ENCODE assay signal across 19 cellular contexts in the genomic region with DNA sequence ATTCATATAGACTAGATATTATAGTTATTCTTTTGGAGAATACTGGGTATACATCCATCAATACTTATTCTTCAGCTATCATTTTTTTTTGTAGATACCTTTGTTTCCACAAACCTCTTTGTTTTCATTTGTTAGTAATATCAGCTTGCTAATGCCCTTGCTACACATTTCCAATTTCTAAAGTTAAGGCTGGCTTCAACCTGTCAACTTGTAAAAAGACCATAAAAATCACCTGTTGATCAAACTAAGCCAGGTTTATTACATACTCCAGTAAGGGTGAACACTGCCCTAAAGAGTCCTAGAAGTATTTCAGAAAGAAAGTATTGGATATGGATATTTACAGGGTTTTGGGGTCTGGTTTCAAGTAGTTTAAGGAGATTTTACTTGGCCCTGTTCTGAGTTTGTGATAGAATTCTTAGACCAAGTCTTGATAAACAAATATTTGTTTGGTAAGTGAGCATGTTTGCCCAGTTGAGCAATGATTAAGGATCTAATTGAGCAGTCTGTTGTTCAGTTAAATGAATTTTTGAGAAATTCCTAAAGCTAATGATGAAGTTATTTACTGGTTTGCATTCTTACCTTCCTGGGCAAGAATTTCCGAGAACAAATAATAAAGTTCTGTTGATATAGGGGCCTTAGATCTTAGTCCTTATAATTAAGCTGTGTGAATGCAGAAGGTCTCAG. TPM values are rescaled to one million over a fixed set of nuclear protein-coding genes. Genes with fewer than 3 reads are reported as not detected.
DNase-seq lines count a peak whose midpoint lies in the region; ATAC-seq, FAIRE-seq and TF ChIP-seq lines count a peak whose summit lies in the region.
"Had no signal": no experiment of that assay in that cellular context is flagged by ENCODE, and none has a peak within 500 bp of the region (broad histone marks: within the 10 kb centered on the region; RNA-seq: fewer than 3 reads in every experiment).

No MANE protein-coding gene starts in this region.

- peaks cover 95% of the 10 kb centered on the region for H3K79me2 ChIP-seq in HepG2 (ENCODE audit: insufficient read depth, low read length)

- H3K4me1 Mint-ChIP-seq in activated CD4-positive, alpha-beta T cell treated with anti-CD3 and anti-CD28 coated beads for 36 hours = peaks cover 4% of the 10 kb centered on the region

- intact Hi-C loops in HepG2 (cut with micrococcal nuclease; ENCODE audit: unreplicated experiment) = loop anchor here (5.0 to 10.0 kb wide), 2 partner anchors 75 to 103 kb away; partner anchors contain the start of gene ADIPOR2
- intact Hi-C loops in activated CD4-positive, alpha-beta T cell treated with anti-CD3 and anti-CD28 coated beads for 36 hours (cut with DNase I, micrococcal nuclease) = no loop called here

- H3K36me3 Mint-ChIP-seq in activated CD4-positive, alpha-beta T cell treated with anti-CD3 and anti-CD28 coated beads for 36 hours (ENCODE audit: low read depth) = no peaks in the 10 kb centered on the region

- no TSS peak for BruUV-seq in HepG2 (replicated peaks; lab: Mats Ljungman, UMichigan)

- no peak overlapping the region for H3K4me3 ChIP-seq in HepG2 (replicated peaks in 1 of 3; ENCODE audit: insufficient read depth in 1 of 3, low read depth in 2 of 3, low read length in 3 of 3)

- no peak for TF ChIP-seq RAD21 in HepG2 (CRISPR knock-in tag; IDR thresholded peaks at IDR 0.05)

- TF ChIP-seq EP300 in HepG2 (IDR thresholded peaks at IDR 0.05; ENCODE audit: low read depth in 2 of 2, low read length in 2 of 2) = peak in 1 of 2 experiments; percentile 60; a peak in 1 of 4 replicates
- TF ChIP-seq EP300 in HepG2 (CRISPR knock-in tag; IDR thresholded peaks at IDR 0.05; ENCODE audit: borderline replicate concordance) = no peak

- in situ Hi-C loops in HepG2 (cut with HindIII; ENCODE audit: extremely low pct_ligation_motif_present, low pct_unique_long_range_greater_than_20kb) = no loop called here

- peaks cover 85% of the 10 kb centered on the region for H3K4me1 ChIP-seq in HepG2 (ENCODE audit: insufficient read depth, low read length)

- CTCF ChIA-PET in HepG2 (lab: Yijun Ruan, JAX; ENCODE audit: low intra/inter-chr PET ratio, low total read pairs) = no interaction called here
- CTCF ChIA-PET in activated CD4-positive, alpha-beta T cell treated with anti-CD3 and anti-CD28 coated beads for 36 hours (lab: Charles Lee) = interaction anchor here (0.6 to 1.1 kb wide), 4 partner anchors 24 to 120 kb away, joined by 3 to 5 read pairs (median 4); no protein-coding TSS in a partner anchor

- peak overlapping the region; percentile 45 for H3K4me2 ChIP-seq in HepG2 (ENCODE audit: low read depth, low read length)
- H3K4me2 ChIP-seq: SK-N-SH had no signal

- H4K20me1 ChIP-seq in HepG2 (ENCODE audit: insufficient read depth, low read length) = no peaks in the 10 kb centered on the region

- 52% methylated on average over 1 of the region's 1 CpG for WGBS in HepG2 (ENCODE audit: low lambda C conversion rate)

- no peaks in the 10 kb centered on the region for H3K9me3 Mint-ChIP-seq in activated CD4-positive, alpha-beta T cell treated with anti-CD3 and anti-CD28 coated beads for 36 hours (ENCODE audit: low read depth)
- H3K9me3 Mint-ChIP-seq: CD4-positive, alpha-beta T cell had no signal

- peaks cover 3 to 40% of the 10 kb centered on the region in 2 experiments for H3K36me3 ChIP-seq in HepG2 (replicated peaks in 1 of 2; ENCODE audit: control insufficient read depth in 1 of 2, insufficient read depth in 2 of 2, low read length in 2 of 2)
- H3K36me3 ChIP-seq: BE2C had no signal

- no peaks in the 10 kb centered on the region for H3K27me3 ChIP-seq in HepG2 (ENCODE audit: control insufficient read depth in 1 of 2, insufficient read depth in 2 of 2, low read length in 2 of 2)
- H3K27me3 ChIP-seq: BE2C had no signal

- H3K27ac ChIP-seq in VCaP (peak overlapping the region; percentile 51), HepG2 (ENCODE audit: extremely low read length, insufficient read depth, low read length) (peak overlapping the region; percentile 47), temporal lobe (ENCODE audit: low read depth, low read length) (peak overlapping the region; percentile 28)

- peak overlapping the region; percentile 35; the same call in 1 of the 2 replicates for H3K9ac ChIP-seq in HepG2 (ENCODE audit: insufficient read depth, low read depth, low read length)
- H3K9ac ChIP-seq: SK-N-SH had no signal

- TF ChIP-seq POLR2A in H54 (IDR thresholded peaks at IDR 0.05; ENCODE audit: low read depth, low read length) = no peak
- TF ChIP-seq POLR2A in HepG2 (IDR thresholded peaks at IDR 0.05; ENCODE audit: insufficient read depth in 1 of 2, low read depth in 2 of 2, low read length in 2 of 2) = no peak

- H3K9me3 ChIP-seq in HepG2 (ENCODE audit: low read length) = no peaks in the 10 kb centered on the region
- H3K9me3 ChIP-seq: BE2C, SK-N-SH had no signal

- FAIRE-seq in H54 (lab: Jason Lieb, UNC) (peak; percentile 55), HepG2 (lab: Jason Lieb, UNC) (peak; percentile 67)
- FAIRE-seq: RCC 7860 had no signal

- H3K27ac Mint-ChIP-seq in activated CD4-positive, alpha-beta T cell treated with anti-CD3 and anti-CD28 coated beads for 36 hours = no peak overlapping the region
- H3K27ac Mint-ChIP-seq: CD4-positive, alpha-beta T cell had no signal

- no peak for DNase-seq in H54 (ENCODE audit: insufficient read length, low spot score)
- peak; percentile 36 for DNase-seq in HepG2 (ENCODE audit: low spot score)
- DNase-seq in activated CD4-positive, alpha-beta T cell treated with anti-CD3 and anti-CD28 coated beads for 36 hours = no peak
- DNase-seq: BE2C; CD4-positive, alpha-beta T cell; DMS79 treated with DMSO at 0.1 percent for 48 hours; HCEC 1CT; NCI-H1436 treated with DMSO at 0.1 percent for 48 hours; NCI-H2029 treated with DMSO at 0.1 percent for 48 hours; NCI-H510A treated with DMSO at 0.1 percent for 48 hours; Right ventricle myocardium superior; SK-N-SH had no signal

- POLR2A ChIA-PET in HepG2 (lab: Yijun Ruan, JAX) = interaction anchor here (0.7 to 1.5 kb wide), 3 partner anchors 25 to 818 kb away, joined by 3 to 4 read pairs (median 3); partner anchors contain the start of gene RAD52
- POLR2A ChIA-PET in activated CD4-positive, alpha-beta T cell treated with anti-CD3 and anti-CD28 coated beads for 36 hours (lab: Charles Lee) = no interaction called here

- H2AFZ ChIP-seq in HepG2 (ENCODE audit: low read length) = no peak overlapping the region

- ATAC-seq in HepG2 (no peak), HG03139 (IDR thresholded peaks at IDR 0.05; ENCODE audit: unreplicated experiment) (no peak)
- ATAC-seq in activated CD4-positive, alpha-beta T cell treated with anti-CD3 and anti-CD28 coated beads for 36 hours = no peak
- no peak for ATAC-seq in activated CD4-positive, CD25-positive, alpha-beta regulatory T cell treated with anti-CD3 and anti-CD28 coated beads, Interleukin-2, amount 50 U/mL, for 24 hours

- H3K27me3 Mint-ChIP-seq in activated CD4-positive, alpha-beta T cell treated with anti-CD3 and anti-CD28 coated beads for 36 hours = no peaks in the 10 kb centered on the region
- H3K27me3 Mint-ChIP-seq: CD4-positive, alpha-beta T cell had no signal

- TF ChIP-seq CTCF in VCaP (conservative IDR thresholded peaks at IDR 0.05) = no peak
- TF ChIP-seq CTCF in HepG2 (CRISPR knock-in tag; IDR thresholded peaks at IDR 0.05) = no peak

- H3K4me3 Mint-ChIP-seq in activated CD4-positive, alpha-beta T cell treated with anti-CD3 and anti-CD28 coated beads for 36 hours = no peak overlapping the region
- H3K4me3 Mint-ChIP-seq: CD4-positive, alpha-beta T cell had no signal

TF ChIP-seq in HepG2, 621 proteins besides CTCF, POLR2A, EP300 and RAD21 (continues in another document):
- TF ChIP-seq PREB (CRISPR knock-in tag; IDR thresholded peaks at IDR 0.05) (no peak), RFX1 (IDR thresholded peaks at IDR 0.05) (no peak), FOXA1 (IDR thresholded peaks at IDR 0.05) (no peak), FOXA1 (CRISPR knock-in tag; IDR thresholded peaks at IDR 0.05) (no peak), MAX (IDR thresholded peaks at IDR 0.05) (no peak), ZNF549 (CRISPR knock-in tag; IDR thresholded peaks at IDR 0.05) (no peak)

RNA-seq across cellular contexts. Expression of gene LRTM2, which starts 52.8 kb away (rescaled TPM):
- not detected in 2 replicates for total RNA-seq in HepG2 (2016; rRNA removed; fragmentation: Illumina TruSeq; extraction: Trizol)
- not detected in 2 replicates for total RNA-seq in HepG2 (2016; cell fraction: cytosol; rRNA removed; fragmentation: Illumina TruSeq; extraction: Trizol; ENCODE audit: low read depth)
- total RNA-seq in HepG2 (2016; cell fraction: insoluble cytoplasmic fraction; rRNA removed; fragmentation: Illumina TruSeq; extraction: Trizol) = not detected in 2 replicates
- not detected in 2 replicates for total RNA-seq in HepG2 (2016; cell fraction: membrane; rRNA removed; fragmentation: Illumina TruSeq; extraction: Trizol)
- not detected in 2 replicates for total RNA-seq in HepG2 (2016; cell fraction: nucleus; rRNA removed; fragmentation: Illumina TruSeq; extraction: Trizol)
- polyA plus RNA-seq in HepG2 (2011; rRNA removed) = 0.09 and 0.17 TPM in 2 replicates
- polyA plus RNA-seq in HepG2 (2011; cell fraction: cytosol; rRNA removed) = 0.09 TPM in 2 replicates
- 0.39 and 0.76 TPM in 2 replicates for polyA plus RNA-seq in HepG2 (2011; cell fraction: nucleus; rRNA removed)
- 0.16 and 0.17 TPM in 2 replicates for polyA plus RNA-seq in HepG2 (2012)
- not detected in 2 replicates for polyA plus RNA-seq in HepG2 (2016; cell fraction: cytosol; fragmentation: Illumina TruSeq; extraction: Trizol; ENCODE audit: low read depth)
- not detected in 2 replicates for polyA plus RNA-seq in HepG2 (2016; cell fraction: insoluble cytoplasmic fraction; fragmentation: Illumina TruSeq; extraction: Trizol; ENCODE audit: low read depth)
- not detected in 2 replicates for polyA plus RNA-seq in HepG2 (2016; cell fraction: membrane; fragmentation: Illumina TruSeq; extraction: Trizol; ENCODE audit: low read depth)
- not detected in 2 replicates for polyA plus RNA-seq in HepG2 (2016; cell fraction: nucleus; fragmentation: Illumina TruSeq; extraction: Trizol; ENCODE audit: insufficient read depth, low read depth)
- polyA minus RNA-seq in HepG2 (2011; rRNA and poly(A)+ RNA removed; ENCODE audit: low replicate concordance) = 0.40 TPM in 1 of 2 replicates, not detected in the other
- polyA minus RNA-seq in HepG2 (2011; cell fraction: cytosol; rRNA and poly(A)+ RNA removed) = not detected in 2 replicates
- not detected in 2 replicates for polyA minus RNA-seq in HepG2 (2011; cell fraction: nucleus; rRNA and poly(A)+ RNA removed)
- 2.2 TPM for total RNA-seq in temporal lobe
- total RNA-seq in activated CD4-positive, alpha-beta T cell treated with anti-CD3 and anti-CD28 coated beads for 36 hours = not detected
- total RNA-seq: G401, Right ventricle myocardium superior had no signal
- polyA plus RNA-seq: AG04450, SK-N-SH had no signal
